In the genomic region with DNA sequence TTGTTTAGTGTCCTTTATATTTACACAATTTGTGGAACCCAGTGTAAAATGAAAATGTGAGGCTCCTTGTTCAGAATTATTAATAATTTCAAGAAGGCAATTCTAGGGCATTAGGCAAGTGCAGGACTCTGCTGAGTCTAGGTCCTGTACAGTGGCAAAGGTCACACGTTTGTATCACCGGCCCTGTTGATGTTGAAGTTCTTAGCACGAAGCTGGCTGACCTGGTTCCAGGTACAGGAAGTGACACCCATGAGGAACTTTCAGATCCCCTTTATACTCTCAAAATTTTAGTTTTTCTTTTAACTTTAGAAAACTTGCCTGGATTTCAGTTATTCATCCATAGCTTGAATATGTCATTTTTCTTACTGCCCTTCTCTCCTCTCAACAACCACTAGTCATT, we compare ENCODE assay signal across 13 cellular contexts.
"Had no signal": no experiment of that assay in that cellular context is flagged by ENCODE, and none has a peak within 500 bp of the region (broad histone marks: within the 10 kb centered on the region; RNA-seq: fewer than 3 reads in every experiment).

No MANE protein-coding gene starts in this region.

- H3K9me3 ChIP-seq: tibial nerve, uterus had no signal

- ATAC-seq: stimulated activated effector memory CD8-positive, alpha-beta T cell treated with anti-CD3 and anti-CD28 coated beads, Interleukin-12 subunit alpha, Interleukin-12 subunit beta, amount 100 ng/mL, for 72 hours had no signal

- DNase-seq: activated CD4-positive, alpha-beta T cell treated with anti-CD3 and anti-CD28 coated beads, Interleukin-2, amount 50 U/mL, for 48 hours; activated CD4-positive, CD25-positive, alpha-beta regulatory T cell treated with anti-CD3 and anti-CD28 coated beads, Interleukin-2, amount 50 U/mL, for 72 hours; activated naive CD4-positive, alpha-beta T cell treated with anti-CD3 and anti-CD28 coated beads, Interleukin-2, amount 50 U/mL, for 16 hours; head of caudate nucleus; kidney glomerular epithelial cell; nucleus accumbens; posterior cingulate gyrus; uterus had no signal

- H3K27ac ChIP-seq: cardiac muscle cell, epithelial cell of prostate, tibial nerve, uterus had no signal

- FAIRE-seq: frontal cortex had no signal

- H3K36me3 ChIP-seq: cardiac muscle cell, tibial nerve, uterus had no signal

- H3K4me1 ChIP-seq: tibial nerve, uterus had no signal

- H3K4me3 ChIP-seq: cardiac muscle cell, tibial nerve, uterus had no signal

- H3K27me3 ChIP-seq: cardiac muscle cell, tibial nerve, uterus had no signal
